Comparison of ENCODE assay signal across 19 cellular contexts in the genomic region with DNA sequence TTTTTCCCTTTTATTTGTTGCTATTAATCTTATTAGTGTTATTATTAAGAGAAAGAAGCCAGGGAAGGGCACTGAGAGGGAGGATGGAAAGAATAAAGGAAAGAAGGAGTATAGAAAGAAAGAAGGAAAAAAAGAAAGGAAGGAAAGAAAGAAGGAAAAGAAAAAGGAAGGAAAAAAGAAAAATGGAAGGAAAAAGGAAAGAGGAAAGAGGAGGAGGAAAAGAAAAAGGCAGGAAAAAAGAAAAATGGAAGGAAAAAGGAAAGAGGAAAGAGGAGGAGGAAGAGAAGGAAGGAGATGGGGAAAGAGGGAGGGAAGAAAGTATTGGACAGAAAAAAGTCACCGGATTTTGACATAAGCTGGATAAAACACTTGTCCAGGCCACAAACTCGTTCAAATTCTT. TPM values are rescaled to one million over a fixed set of nuclear protein-coding genes. Genes with fewer than 3 reads are reported as not detected.
DNase-seq lines count a peak whose midpoint lies in the region; ATAC-seq, FAIRE-seq and TF ChIP-seq lines count a peak whose summit lies in the region.
"Had no signal": no experiment of that assay in that cellular context is flagged by ENCODE, and none has a peak within 500 bp of the region (broad histone marks: within the 10 kb centered on the region; RNA-seq: fewer than 3 reads in every experiment).

No MANE protein-coding gene starts in this region.

- H3K4me2 ChIP-seq in HepG2 (ENCODE audit: low read depth, low read length) (no peak overlapping the region), OCI-LY3 (ENCODE audit: low read length) (peak overlapping the region; percentile 66)

- intact Hi-C loops in HepG2 (cut with micrococcal nuclease; ENCODE audit: unreplicated experiment) = no loop called here
- intact Hi-C loops in right lobe of liver (cut with DNase I) = no loop called here
- intact Hi-C loops in CD14-positive monocyte (cut with micrococcal nuclease) = no loop called here

- no peaks in the 10 kb centered on the region for H3K27me3 ChIP-seq in HepG2 (ENCODE audit: control insufficient read depth in 1 of 2, insufficient read depth in 2 of 2, low read length in 2 of 2)
- H3K27me3 ChIP-seq in right lobe of liver = no peaks in the 10 kb centered on the region
- 0 out of 2 replicates have a peak, but pooled peaks cover 5% of the 10 kb centered on the region for H3K27me3 ChIP-seq in OCI-LY3 (ENCODE audit: low read depth, low read length)
- H3K27me3 ChIP-seq: BE2C had no signal

- CTCF ChIA-PET in HepG2 (lab: Yijun Ruan, JAX; ENCODE audit: low intra/inter-chr PET ratio, low total read pairs) (no interaction called here), WTC11 (lab: Charles Lee) (interaction anchor here (1.0 to 3.4 kb wide), 9 partner anchors 10 to 485 kb away, joined by 3 to 34 read pairs (median 4); no protein-coding TSS in a partner anchor), T-cell (lab: Charles Lee) (interaction anchor here (0.7 to 1.8 kb wide), 6 partner anchors 17 to 1444 kb away, joined by 3 to 9 read pairs (median 3); no protein-coding TSS in a partner anchor)

- TF ChIP-seq POLR2A in HepG2 (IDR thresholded peaks at IDR 0.05; ENCODE audit: insufficient read depth in 1 of 2, low read depth in 2 of 2, low read length in 2 of 2) (no peak), right lobe of liver (IDR thresholded peaks at IDR 0.05) (no peak)

- H4K20me1 ChIP-seq in HepG2 (ENCODE audit: insufficient read depth, low read length) = no peaks in the 10 kb centered on the region
- H4K20me1 ChIP-seq in OCI-LY3 (ENCODE audit: insufficient read depth, low read length) = no peaks in the 10 kb centered on the region

- no peak for FAIRE-seq in HepG2 (lab: Jason Lieb, UNC)
- FAIRE-seq: GM12891, GM19239, H1, HTR-8/SVneo had no signal

- no peak overlapping the region for H3K27ac ChIP-seq in HepG2 (ENCODE audit: extremely low read length, insufficient read depth, low read length)
- no peak overlapping the region for H3K27ac ChIP-seq in right lobe of liver
- H3K27ac ChIP-seq in OCI-LY3 (ENCODE audit: low read length) = no peak overlapping the region
- H3K27ac ChIP-seq: 22Rv1 had no signal

- H3K27ac Mint-ChIP-seq in WTC11 = no peak overlapping the region
- H3K27ac Mint-ChIP-seq in CD14-positive monocyte = peak overlapping the region in 1 of 7 donors; percentile 74
- no peak overlapping the region for H3K27ac Mint-ChIP-seq in T-cell
- H3K27ac Mint-ChIP-seq: CD4-positive, alpha-beta T cell; H9; IgD-negative memory B cell had no signal

- no peaks in the 10 kb centered on the region for H3K36me3 ChIP-seq in HepG2 (replicated peaks in 1 of 2; ENCODE audit: control insufficient read depth in 1 of 2, insufficient read depth in 2 of 2, low read length in 2 of 2)
- H3K36me3 ChIP-seq in right lobe of liver = no peaks in the 10 kb centered on the region
- H3K36me3 ChIP-seq in OCI-LY3 (replicated peaks; ENCODE audit: low read depth, low read length) = no peaks in the 10 kb centered on the region
- H3K36me3 ChIP-seq: BE2C had no signal

- H3K4me3 ChIP-seq in HepG2 (replicated peaks in 1 of 3; ENCODE audit: insufficient read depth in 1 of 3, low read depth in 2 of 3, low read length in 3 of 3) (no peak overlapping the region), right lobe of liver (no peak overlapping the region), OCI-LY3 (ENCODE audit: low read length) (peak overlapping the region; percentile 37; the same call in 1 of the 2 replicates)

- H2AFZ ChIP-seq in HepG2 (ENCODE audit: low read length) (no peak overlapping the region), OCI-LY3 (ENCODE audit: low read depth, low read length) (no peak overlapping the region)

- BruUV-seq in HepG2 (replicated peaks; lab: Mats Ljungman, UMichigan) = no TSS peak

- WGBS in HepG2 (ENCODE audit: low lambda C conversion rate) = 6% methylated on average over 2 of the region's 2 CpGs
- WGBS in right lobe of liver (ENCODE audit: insufficient coverage, low coverage, low lambda C conversion rate, missing lambda C conversion rate) = 38% methylated on average over 2 of the region's 2 CpGs

- H3K4me1 ChIP-seq in HepG2 (ENCODE audit: insufficient read depth, low read length) (no peaks in the 10 kb centered on the region), right lobe of liver (no peaks in the 10 kb centered on the region), OCI-LY3 (ENCODE audit: low read length) (peaks cover 19% of the 10 kb centered on the region)
- H3K4me1 ChIP-seq: BE2C, Caco-2 had no signal

- DNase-seq in HepG2 (ENCODE audit: low spot score) (no peak), right lobe of liver (no peak), WTC11 (ENCODE audit: low spot score) (no peak), CD14-positive monocyte (ENCODE audit: low spot score) (no peak), T-cell (no peak), iPS-NIHi11 (ENCODE audit: low spot score) (no peak)
- DNase-seq: C1 segment of cervical spinal cord; CD4-positive, alpha-beta T cell had no signal

- no peak for TF ChIP-seq CTCF in HepG2 (CRISPR knock-in tag; IDR thresholded peaks at IDR 0.05)
- TF ChIP-seq CTCF in right lobe of liver (IDR thresholded peaks at IDR 0.05) = no peak
- TF ChIP-seq CTCF in OCI-LY3 (IDR thresholded peaks at IDR 0.05; ENCODE audit: low read depth, low read length) = no peak
- TF ChIP-seq CTCF in WTC11 (IDR thresholded peaks at IDR 0.05) = no peak
- TF ChIP-seq CTCF in CD14-positive monocyte (IDR thresholded peaks at IDR 0.05) = no peak

- ATAC-seq in HepG2 (no peak), right lobe of liver (no peak), WTC11 (no peak), HG03025 (IDR thresholded peaks at IDR 0.05; ENCODE audit: low FRiP score, unreplicated experiment) (no peak), T-cell (replicated peaks in 1 of 4) (no peak)

- H3K27me3 Mint-ChIP-seq in WTC11 (ENCODE audit: low read depth) (no peaks in the 10 kb centered on the region), CD14-positive monocyte (ENCODE audit: low read depth in 3 of 3) (peaks cover 0 to 3% (median 2%) of the 10 kb centered on the region in 3 donors), T-cell (peaks cover 16 to 21% of the 10 kb centered on the region in 2 donors)
- H3K27me3 Mint-ChIP-seq: IgD-negative memory B cell had no signal

- H3K4me1 Mint-ChIP-seq in WTC11 (peaks cover 12% of the 10 kb centered on the region), CD14-positive monocyte (peaks cover 22% of the 10 kb centered on the region), T-cell (no peaks in the 10 kb centered on the region)
- H3K4me1 Mint-ChIP-seq: IgD-negative memory B cell had no signal

- H3K9me3 Mint-ChIP-seq in WTC11 (no peaks in the 10 kb centered on the region), CD14-positive monocyte (no peaks in the 10 kb centered on the region), T-cell (no peaks in the 10 kb centered on the region)
- H3K9me3 Mint-ChIP-seq: CD4-positive, alpha-beta T cell; H9; IgD-negative memory B cell had no signal

- H3K9me3 ChIP-seq in HepG2 (ENCODE audit: low read length) (no peaks in the 10 kb centered on the region), right lobe of liver (no peaks in the 10 kb centered on the region), OCI-LY3 (ENCODE audit: insufficient read depth, low read length) (no peaks in the 10 kb centered on the region)
- H3K9me3 ChIP-seq: BE2C, Caco-2 had no signal

- H3K36me3 Mint-ChIP-seq in WTC11 (no peaks in the 10 kb centered on the region), CD14-positive monocyte (no peaks in the 10 kb centered on the region), T-cell (no peaks in the 10 kb centered on the region)
- H3K36me3 Mint-ChIP-seq: IgD-negative memory B cell had no signal

- in situ Hi-C loops in HepG2 (cut with HindIII; ENCODE audit: extremely low pct_ligation_motif_present, low pct_unique_long_range_greater_than_20kb) = no loop called here

- H3K9ac ChIP-seq in HepG2 (ENCODE audit: insufficient read depth, low read depth, low read length) = no peak overlapping the region
- no peak overlapping the region for H3K9ac ChIP-seq in OCI-LY3 (ENCODE audit: low read length)

- POLR2A ChIA-PET in HepG2 (lab: Yijun Ruan, JAX) = no interaction called here
- POLR2A ChIA-PET in WTC11 (lab: Charles Lee) = no interaction called here
- POLR2A ChIA-PET in T-cell (lab: Charles Lee) = no interaction called here

- no peak overlapping the region for H3K4me3 Mint-ChIP-seq in WTC11
- H3K4me3 Mint-ChIP-seq in CD14-positive monocyte = no peak overlapping the region
- no peak overlapping the region for H3K4me3 Mint-ChIP-seq in T-cell
- H3K4me3 Mint-ChIP-seq: CD4-positive, alpha-beta T cell; H9; IgD-negative memory B cell had no signal

- H3K79me2 ChIP-seq in HepG2 (ENCODE audit: insufficient read depth, low read length) = no peaks in the 10 kb centered on the region
- no peaks in the 10 kb centered on the region for H3K79me2 ChIP-seq in OCI-LY3 (ENCODE audit: low read length)

- TF ChIP-seq EP300 in HepG2 (IDR thresholded peaks at IDR 0.05; ENCODE audit: low read depth in 2 of 2, low read length in 2 of 2) = no peak
- TF ChIP-seq EP300 in HepG2 (CRISPR knock-in tag; IDR thresholded peaks at IDR 0.05; ENCODE audit: borderline replicate concordance) = no peak

- TF ChIP-seq RAD21 in HepG2 (CRISPR knock-in tag; IDR thresholded peaks at IDR 0.05) = no peak

RNA-seq across cellular contexts. Expression of a gene that starts 47.8 kb away (rescaled TPM):
- 0.20 and 0.24 TPM in 2 replicates for total RNA-seq in HepG2 (2016; rRNA removed; fragmentation: Illumina TruSeq; extraction: Trizol)
- not detected in 2 replicates for total RNA-seq in HepG2 (2016; cell fraction: cytosol; rRNA removed; fragmentation: Illumina TruSeq; extraction: Trizol; ENCODE audit: low read depth)
- not detected in 2 replicates for total RNA-seq in HepG2 (2016; cell fraction: insoluble cytoplasmic fraction; rRNA removed; fragmentation: Illumina TruSeq; extraction: Trizol)
- total RNA-seq in HepG2 (2016; cell fraction: membrane; rRNA removed; fragmentation: Illumina TruSeq; extraction: Trizol) = not detected in 2 replicates
- not detected in 2 replicates for total RNA-seq in HepG2 (2016; cell fraction: nucleus; rRNA removed; fragmentation: Illumina TruSeq; extraction: Trizol)
- polyA plus RNA-seq in HepG2 (2011; rRNA removed) = 0.13 and 0.15 TPM in 2 replicates
- polyA plus RNA-seq in HepG2 (2011; cell fraction: cytosol; rRNA removed) = 0.05 and 0.14 TPM in 2 replicates
- polyA plus RNA-seq in HepG2 (2011; cell fraction: nucleus; rRNA removed) = not detected in 2 replicates
- polyA plus RNA-seq in HepG2 (2012) = not detected in 2 replicates
- not detected in 2 replicates for polyA plus RNA-seq in HepG2 (2016; cell fraction: cytosol; fragmentation: Illumina TruSeq; extraction: Trizol; ENCODE audit: low read depth)
- polyA plus RNA-seq in HepG2 (2016; cell fraction: insoluble cytoplasmic fraction; fragmentation: Illumina TruSeq; extraction: Trizol; ENCODE audit: low read depth) = 0.15 and 0.21 TPM in 2 replicates
- not detected in 2 replicates for polyA plus RNA-seq in HepG2 (2016; cell fraction: membrane; fragmentation: Illumina TruSeq; extraction: Trizol; ENCODE audit: low read depth)
- polyA plus RNA-seq in HepG2 (2016; cell fraction: nucleus; fragmentation: Illumina TruSeq; extraction: Trizol; ENCODE audit: insufficient read depth, low read depth) = 0.65 TPM in 1 of 2 replicates, not detected in the other
- 0.52 and 145 TPM in 2 replicates for polyA minus RNA-seq in HepG2 (2011; rRNA and poly(A)+ RNA removed; ENCODE audit: low replicate concordance)
- not detected in 2 replicates for polyA minus RNA-seq in HepG2 (2011; cell fraction: cytosol; rRNA and poly(A)+ RNA removed)
- polyA minus RNA-seq in HepG2 (2011; cell fraction: nucleus; rRNA and poly(A)+ RNA removed) = 0.90 TPM in 1 of 2 replicates, not detected in the other
- total RNA-seq in right lobe of liver = 10 to 100 TPM in 4 of 6 experiments, 1 to 10 TPM in 2; 3.2 to 16.8 (median 12.5) TPM
- 1.1 to 2.1 TPM (median 1.7 TPM) in 3 replicates for total RNA-seq in WTC11 (2021)
- polyA plus RNA-seq in CD14-positive monocyte = 1,000 to 10,000 TPM in 1 of 2 donors, 100 to 1,000 TPM in 1; 992 to 1,157 TPM
- 100 to 1,000 TPM; 173 to 570 (median 200) TPM for total RNA-seq in T-cell

Comparison
In these comparisons a context has a peak if more than half of its experiments do, and no peak if none do; other contexts are left out.
1. RNA of a gene that starts 47.8 kb away (total RNA-seq): 173 to 570 TPM in T-cell; 3.2 to 16.8 TPM in right lobe of liver, 1.1 to 2.1 TPM in WTC11 and 0.20 to 0.24 TPM in HepG2; every median in the first group is over 4 times any median in the second.